In genomic region chr9:4106081-4106491, GRCh38 we compare ENCODE assay signal across 21 cellular contexts.
DNase-seq lines count a peak whose midpoint lies in the region; ATAC-seq, FAIRE-seq and TF ChIP-seq lines count a peak whose summit lies in the region.
"Had no signal": no experiment of that assay in that cellular context is flagged by ENCODE, and none has a peak within 500 bp of the region (broad histone marks: within the 10 kb centered on the region; RNA-seq: fewer than 3 reads in every experiment).

No MANE protein-coding gene starts in this region.

- 81% methylated on average over 8 of the region's 8 CpGs for WGBS in liver

- H3K27me3 ChIP-seq in bronchial epithelial cell (ENCODE audit: control insufficient read depth, insufficient read depth, low read length) (no peaks in the 10 kb centered on the region), liver (ENCODE audit: control insufficient read depth in 4 of 4, insufficient read depth in 4 of 4, low read length in 3 of 4) (no peaks in the 10 kb centered on the region)
- H3K27me3 ChIP-seq: BLaER1, esophagus muscularis mucosa, tibial artery had no signal

- H3K4me3 ChIP-seq in bronchial epithelial cell (ENCODE audit: low read depth, low read length) (no peak overlapping the region), liver (ENCODE audit: low read depth in 1 of 3, low read length in 3 of 3) (no peak overlapping the region)
- H3K4me3 ChIP-seq: BLaER1, esophagus muscularis mucosa, tibial artery had no signal

- peak overlapping the region; percentile 85 for H3K27ac Mint-ChIP-seq in type B pancreatic cell
- H3K27ac Mint-ChIP-seq in naive thymus-derived CD8-positive, alpha-beta T cell: no peak overlapping the region
- H3K27ac Mint-ChIP-seq: stimulated activated effector memory CD8-positive, alpha-beta T cell treated with anti-CD3 and anti-CD28 coated beads, Interleukin-12 subunit alpha, Interleukin-12 subunit beta, amount 100 ng/mL, for 72 hours; T-helper 2 cell treated with Interferon-gamma antibody and Interleukin-4, amounts not matched to agents 5 μg/mL and 100 μg/mL, for 36 hours had no signal

- POLR2A ChIA-PET in naive thymus-derived CD8-positive, alpha-beta T cell (lab: Charles Lee): no interaction called here

- peaks cover 0 to 4% (median 3%) of the 10 kb centered on the region in 4 donors for H3K4me1 ChIP-seq in liver (ENCODE audit: control insufficient read depth in 4 of 4, insufficient read depth in 4 of 4, low read length in 3 of 4)
- H3K4me1 ChIP-seq: BLaER1 had no signal

- H3K27me3 Mint-ChIP-seq in type B pancreatic cell: no peaks in the 10 kb centered on the region
- H3K27me3 Mint-ChIP-seq in naive thymus-derived CD8-positive, alpha-beta T cell: peaks cover 0 to 8% (median 0%) of the 10 kb centered on the region in 5 donors

- no peak overlapping the region for H3K4me3 Mint-ChIP-seq in type B pancreatic cell
- no peak overlapping the region for H3K4me3 Mint-ChIP-seq in naive thymus-derived CD8-positive, alpha-beta T cell
- H3K4me3 Mint-ChIP-seq: stimulated activated effector memory CD8-positive, alpha-beta T cell treated with anti-CD3 and anti-CD28 coated beads, Interleukin-12 subunit alpha, Interleukin-12 subunit beta, amount 100 ng/mL, for 72 hours; T-helper 2 cell treated with Interferon-gamma antibody and Interleukin-4, amounts not matched to agents 5 μg/mL and 100 μg/mL, for 36 hours had no signal

- H3K9me3 Mint-ChIP-seq in type B pancreatic cell: peaks cover 11% of the 10 kb centered on the region
- no peaks in the 10 kb centered on the region for H3K9me3 Mint-ChIP-seq in naive thymus-derived CD8-positive, alpha-beta T cell
- H3K9me3 Mint-ChIP-seq: stimulated activated effector memory CD8-positive, alpha-beta T cell treated with anti-CD3 and anti-CD28 coated beads, Interleukin-12 subunit alpha, Interleukin-12 subunit beta, amount 100 ng/mL, for 72 hours had no signal

- TF ChIP-seq RAD21 in liver (IDR thresholded peaks at IDR 0.05): no peak

- peaks cover 20% of the 10 kb centered on the region for H3K4me1 Mint-ChIP-seq in type B pancreatic cell (ENCODE audit: unreplicated experiment)
- H3K4me1 Mint-ChIP-seq in naive thymus-derived CD8-positive, alpha-beta T cell: no peaks in the 10 kb centered on the region
- H3K4me1 Mint-ChIP-seq: stimulated activated effector memory CD8-positive, alpha-beta T cell treated with anti-CD3 and anti-CD28 coated beads, Interleukin-12 subunit alpha, Interleukin-12 subunit beta, amount 100 ng/mL, for 72 hours had no signal

- peak; percentile 58 for FAIRE-seq in bronchial epithelial cell (lab: Jason Lieb, UNC)
- no peak for FAIRE-seq in GM19239 (lab: Jason Lieb, UNC)

- DNase-seq in NCI-H2081 treated with DMSO at 0.1 percent for 48 hours (lab: John Stamatoyannopoulos, UW): peak; percentile 81
- no peak for DNase-seq in NCI-H2081 (lab: John Stamatoyannopoulos, UW)
- peak; percentile 87 for DNase-seq in bronchial epithelial cell (ENCODE audit: low read depth)
- no peak for DNase-seq in type B pancreatic cell (ENCODE audit: extremely low spot score, unreplicated experiment)
- DNase-seq in GM19239 (ENCODE audit: insufficient read length, low spot score): no peak
- DNase-seq in naive thymus-derived CD8-positive, alpha-beta T cell: no peak
- DNase-seq in NCI-H1930 (lab: John Stamatoyannopoulos, UW): no peak
- DNase-seq: activated CD4-positive, alpha-beta T cell treated with anti-CD3 and anti-CD28 coated beads for 48 hours; activated CD8-positive, alpha-beta memory T cell treated with anti-CD3 and anti-CD28 coated beads, Interleukin-2, amount 50 U/mL, for 48 hours; activated gamma-delta T cell treated with Interleukin-2 at 50 U/mL for 16 hours; DMS153; head of caudate nucleus; islet precursor cell; NCI-H446 had no signal

- H3K9me3 ChIP-seq in liver (ENCODE audit: control insufficient read depth in 4 of 4, low read length in 3 of 4): no peaks in the 10 kb centered on the region
- H3K9me3 ChIP-seq: BLaER1, esophagus muscularis mucosa, tibial artery had no signal

- H3K9ac ChIP-seq in liver (ENCODE audit: low read depth in 1 of 2, low read length in 2 of 2): no peak overlapping the region
- H3K9ac ChIP-seq: BLaER1 had no signal

- ATAC-seq in naive thymus-derived CD8-positive, alpha-beta T cell: no peak
- ATAC-seq: stimulated activated effector memory CD8-positive, alpha-beta T cell treated with anti-CD3 and anti-CD28 coated beads, Interleukin-12 subunit alpha, Interleukin-12 subunit beta, amount 100 ng/mL, for 72 hours had no signal

- no peak overlapping the region for H3K27ac ChIP-seq in liver (ENCODE audit: low read depth in 1 of 2, low read length in 2 of 2)
- H3K27ac ChIP-seq: 22Rv1, BLaER1 had no signal

- no peaks in the 10 kb centered on the region for H3K36me3 Mint-ChIP-seq in type B pancreatic cell
- no peaks in the 10 kb centered on the region for H3K36me3 Mint-ChIP-seq in naive thymus-derived CD8-positive, alpha-beta T cell
- H3K36me3 Mint-ChIP-seq: stimulated activated effector memory CD8-positive, alpha-beta T cell treated with anti-CD3 and anti-CD28 coated beads, Interleukin-12 subunit alpha, Interleukin-12 subunit beta, amount 100 ng/mL, for 72 hours had no signal

- H3K36me3 ChIP-seq in bronchial epithelial cell (ENCODE audit: control insufficient read depth, insufficient read depth, low read length) (no peaks in the 10 kb centered on the region), liver (ENCODE audit: control insufficient read depth in 4 of 4, insufficient read depth in 3 of 4, low read depth in 1 of 4, low read length in 3 of 4) (no peaks in the 10 kb centered on the region)
- H3K36me3 ChIP-seq: BLaER1, esophagus muscularis mucosa, tibial artery had no signal

- no peak for TF ChIP-seq CTCF in bronchial epithelial cell (IDR thresholded peaks at IDR 0.05; ENCODE audit: insufficient read depth, low read length, severe bottlenecking)
- no peak for TF ChIP-seq CTCF in liver (IDR thresholded peaks at IDR 0.05; ENCODE audit: low read depth, low read length, missing input control)
- TF ChIP-seq CTCF in type B pancreatic cell (conservative IDR thresholded peaks at IDR 0.05): no peak

TF ChIP-seq in liver, 16 proteins besides CTCF, POLR2A, EP300 and RAD21:
- TF ChIP-seq NR2F2 (IDR thresholded peaks at IDR 0.05): peak; percentile 26
- TF ChIP-seq SP1 (IDR thresholded peaks at IDR 0.05): peak; percentile 9
- no peak for TF ChIP-seq REST (IDR thresholded peaks at IDR 0.05)

Comparison
In these comparisons a context has a peak if more than half of its experiments do, and no peak if none do; other contexts are left out.
1. DNase-seq: peak in NCI-H2081 treated with DMSO at 0.1 percent for 48 hours (single experiment) and bronchial epithelial cell (single experiment); none in NCI-H2081 (0 of 2), type B pancreatic cell (single experiment), GM19239 (single experiment), naive thymus-derived CD8-positive, alpha-beta T cell (0 of 10) and NCI-H1930 (0 of 2).